In the genomic region with DNA sequence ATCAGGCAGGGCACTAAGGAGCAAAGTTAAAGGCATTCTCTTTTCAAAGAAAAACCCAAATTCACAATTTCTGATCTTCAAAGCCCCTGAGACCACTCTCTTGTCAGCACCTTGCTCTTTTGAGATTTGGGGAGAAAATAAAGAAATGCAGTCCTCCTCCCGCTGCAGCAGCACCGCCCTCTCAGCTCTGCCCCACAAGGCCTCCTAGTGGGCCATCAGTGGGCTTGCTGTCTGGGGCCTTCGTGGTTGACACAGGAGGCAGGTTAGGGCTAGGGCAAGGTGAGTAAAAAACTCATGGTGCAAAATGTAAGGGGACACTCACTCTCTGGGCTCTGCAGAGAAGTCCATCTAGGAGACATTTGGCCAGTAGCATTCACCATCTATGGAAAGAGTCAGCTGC, we compare ENCODE assay signal across 37 cellular contexts.
DNase-seq lines count a peak whose midpoint lies in the region; ATAC-seq, FAIRE-seq and TF ChIP-seq lines count a peak whose summit lies in the region.
"Had no signal": no experiment of that assay in that cellular context is flagged by ENCODE, and none has a peak within 500 bp of the region (broad histone marks: within the 10 kb centered on the region; RNA-seq: fewer than 3 reads in every experiment).

No MANE protein-coding gene starts in this region.

- H3K36me3 Mint-ChIP-seq in H9 (ENCODE audit: insufficient read depth in 1 of 3, low read depth in 3 of 3): no peaks in the 10 kb centered on the region
- H3K36me3 Mint-ChIP-seq in WTC11: no peaks in the 10 kb centered on the region
- no peaks in the 10 kb centered on the region for H3K36me3 Mint-ChIP-seq in endodermal cell (ENCODE audit: low read depth)
- H3K36me3 Mint-ChIP-seq: CD14-positive monocyte; CD4-positive, alpha-beta memory T cell; CD4-positive, CD25-positive, alpha-beta regulatory T cell; CD8-positive, alpha-beta memory T cell; CD8-positive, alpha-beta T cell had no signal

- H2BK120ac ChIP-seq in H9 (ENCODE audit: low read depth, low read length, poor library complexity, severe bottlenecking): no peak overlapping the region

- no peak overlapping the region for H2BK5ac ChIP-seq in H9 (ENCODE audit: insufficient read length, low read length)

- peak; percentile 28; the same call in 2 of the 3 replicates for TF ChIP-seq CTCF in H9 (conservative IDR thresholded peaks at IDR 0.05)
- TF ChIP-seq CTCF in WTC11 (IDR thresholded peaks at IDR 0.05): no peak
- TF ChIP-seq CTCF in K562 (IDR thresholded peaks at IDR 0.05 in 2 of 3, conservative IDR thresholded peaks at IDR 0.05 in 1 of 3; ENCODE audit: insufficient read depth in 2 of 3, low read depth in 1 of 3, low read length in 3 of 3): no peak
- peak; percentile 55 for TF ChIP-seq CTCF in endodermal cell (conservative IDR thresholded peaks at IDR 0.05)
- no peak for TF ChIP-seq CTCF in mucosa of descending colon (IDR thresholded peaks at IDR 0.05)

- no peaks in the 10 kb centered on the region for H4K20me1 ChIP-seq in H9 (ENCODE audit: control insufficient read depth, insufficient read depth, insufficient read length)
- no peaks in the 10 kb centered on the region for H4K20me1 ChIP-seq in K562 (replicated peaks; ENCODE audit: control insufficient read depth, insufficient read depth, low read length)
- H4K20me1 ChIP-seq: BLaER1; BLaER1 treated with 17β-estradiol and CSF1 and Interleukin-3, amounts not matched to agents 10 nM and 100 nM had no signal

- H3K27me3 Mint-ChIP-seq in H9 (ENCODE audit: low read depth): peaks cover 34% of the 10 kb centered on the region
- peaks cover 36% of the 10 kb centered on the region for H3K27me3 Mint-ChIP-seq in WTC11 (ENCODE audit: low read depth)
- peaks cover 73% of the 10 kb centered on the region for H3K27me3 Mint-ChIP-seq in endodermal cell (ENCODE audit: insufficient read depth)

- H3K9me3 ChIP-seq in H9 (ENCODE audit: control insufficient read depth, low read depth, low read length) (no peaks in the 10 kb centered on the region), K562 (replicated peaks; ENCODE audit: control insufficient read depth, insufficient read depth, low read depth, low read length) (no peaks in the 10 kb centered on the region), endodermal cell (ENCODE audit: control insufficient read depth, low read length) (no peaks in the 10 kb centered on the region), mucosa of descending colon (no peaks in the 10 kb centered on the region)
- H3K9me3 ChIP-seq: A549; BE2C; BLaER1; BLaER1 treated with 17β-estradiol and CSF1 and Interleukin-3, amounts not matched to agents 10 nM and 100 nM; Caco-2 had no signal

- no TSS peak for BruUV-seq in K562 (replicated peaks; lab: Mats Ljungman, UMichigan)

- no peak overlapping the region for H3K4ac ChIP-seq in H9 (ENCODE audit: low read depth, low read length)

- no peaks in the 10 kb centered on the region for H3K9me1 ChIP-seq in K562 (ENCODE audit: control insufficient read depth, insufficient read depth, low read length)

- intact Hi-C loops in K562 (cut with micrococcal nuclease): no loop called here
- intact Hi-C loops in mucosa of descending colon (cut with DNase I, micrococcal nuclease): no loop called here

- TF ChIP-seq RAD21 in K562 (CRISPR knock-in tag; conservative IDR thresholded peaks at IDR 0.05 in 1 of 2, IDR thresholded peaks at IDR 0.05 in 1 of 2): no peak

- no peak for TF ChIP-seq POLR2A in K562 (conservative IDR thresholded peaks at IDR 0.05)

- no peak overlapping the region for H2BK12ac ChIP-seq in H9 (ENCODE audit: insufficient read length, low read depth, low read length)

- H3K36me3 ChIP-seq in K562 (ENCODE audit: control insufficient read depth, insufficient read depth, low read length) (no peaks in the 10 kb centered on the region), endodermal cell (ENCODE audit: control insufficient read depth, insufficient read depth, low read length) (no peaks in the 10 kb centered on the region), mucosa of descending colon (ENCODE audit: low read depth) (no peaks in the 10 kb centered on the region)
- H3K36me3 ChIP-seq: BE2C; BLaER1; BLaER1 treated with 17β-estradiol and CSF1 and Interleukin-3, amounts not matched to agents 10 nM and 100 nM had no signal

- no peak overlapping the region for H3K23ac ChIP-seq in H9 (ENCODE audit: insufficient read length, low read depth, low read length)

- POLR2A ChIA-PET in WTC11 (lab: Charles Lee) (no interaction called here), K562 (lab: Yijun Ruan, JAX) (interaction anchor here (0.6 to 0.7 kb wide), 2 partner anchors 10 to 768 kb away, joined by 3 read pairs; no protein-coding TSS in a partner anchor)

- H2BK15ac ChIP-seq in H9 (ENCODE audit: low read depth, low read length): no peak overlapping the region

- no peak overlapping the region; a peak in 1 of 7 replicates for H3K27ac Mint-ChIP-seq in H9
- no peak overlapping the region for H3K27ac Mint-ChIP-seq in WTC11
- no peak overlapping the region for H3K27ac Mint-ChIP-seq in endodermal cell
- H3K27ac Mint-ChIP-seq: B cell; CD14-positive monocyte; CD4-positive, alpha-beta memory T cell; CD4-positive, alpha-beta T cell; CD4-positive, CD25-positive, alpha-beta regulatory T cell; CD8-positive, alpha-beta memory T cell; CD8-positive, alpha-beta T cell had no signal

- no peak for TF ChIP-seq EP300 in K562 (IDR thresholded peaks at IDR 0.05; ENCODE audit: low read length)

- H3T11ph ChIP-seq in H9 (ENCODE audit: low read length): no peak overlapping the region

- no peak overlapping the region for H4K8ac ChIP-seq in H9 (replicated peaks; ENCODE audit: insufficient read length, low read depth, low read length)

- H3K4me3 ChIP-seq in K562 (no peak overlapping the region), endodermal cell (ENCODE audit: low read length) (no peak overlapping the region), mucosa of descending colon (no peak overlapping the region)
- H3K4me3 ChIP-seq: A549; BLaER1; BLaER1 treated with 17β-estradiol and CSF1 and Interleukin-3, amounts not matched to agents 10 nM and 100 nM had no signal

- ATAC-seq in WTC11: peak; percentile 38; the same call in 1 of the 2 replicates
- peak; percentile 61 for ATAC-seq in K562
- ATAC-seq in mucosa of descending colon: no peak
- ATAC-seq: A549; CD8-positive, alpha-beta T cell had no signal

- no peaks in the 10 kb centered on the region for H3K79me1 ChIP-seq in H9 (ENCODE audit: insufficient read depth, low read depth, low read length, poor library complexity, severe bottlenecking)

- CTCF ChIA-PET in WTC11 (lab: Charles Lee) (interaction anchor here (1.2 to 1.6 kb wide), 2 partner anchors 12 to 30 kb away, joined by 3 to 11 read pairs; no protein-coding TSS in a partner anchor), K562 (lab: Yijun Ruan, JAX; ENCODE audit: low intra/inter-chr PET ratio) (no interaction called here)

- H3K9me3 Mint-ChIP-seq in H9: peaks cover 0 to 2% of the 10 kb centered on the region in 2 experiments; a peak in 2 of 5 replicates
- no peaks in the 10 kb centered on the region for H3K9me3 Mint-ChIP-seq in WTC11
- no peaks in the 10 kb centered on the region for H3K9me3 Mint-ChIP-seq in endodermal cell
- H3K9me3 Mint-ChIP-seq: CD4-positive, alpha-beta T cell; CD8-positive, alpha-beta memory T cell; CD8-positive, alpha-beta T cell had no signal

- no peaks in the 10 kb centered on the region for H3K27me3 ChIP-seq in H9 (ENCODE audit: insufficient read depth, low read length)
- peaks cover 3 to 19% of the 10 kb centered on the region in 2 experiments; a peak in 4 of 5 replicates for H3K27me3 ChIP-seq in K562 (ENCODE audit: control insufficient read depth in 2 of 2, insufficient read depth in 2 of 2, low read length in 2 of 2)
- H3K27me3 ChIP-seq in endodermal cell (ENCODE audit: control insufficient read depth, insufficient read depth, low read length, poor library complexity, severe bottlenecking): peaks cover 18% of the 10 kb centered on the region
- H3K27me3 ChIP-seq: BLaER1; BLaER1 treated with 17β-estradiol and CSF1 and Interleukin-3, amounts not matched to agents 10 nM and 100 nM had no signal

- no peak overlapping the region for H3K56ac ChIP-seq in H9 (ENCODE audit: insufficient read length, low read depth, low read length)

- H3K27ac ChIP-seq in H9 (ENCODE audit: insufficient read length, low read depth, low read length) (no peak overlapping the region), K562 (ENCODE audit: extremely low read depth, low read depth, low read length) (no peak overlapping the region), endodermal cell (ENCODE audit: low read depth, low read length) (no peak overlapping the region)
- H3K27ac ChIP-seq: 22Rv1; A549; BLaER1; BLaER1 treated with 17β-estradiol and CSF1 and Interleukin-3, amounts not matched to agents 10 nM and 100 nM; C4-2B had no signal

- H2AK5ac ChIP-seq in H9 (ENCODE audit: insufficient read length, low read length): no peak overlapping the region

- no peak overlapping the region for H2BK20ac ChIP-seq in H9 (ENCODE audit: low read depth, low read length, poor library complexity, severe bottlenecking)

- H3K4me1 Mint-ChIP-seq in H9 (peaks cover 3 to 6% of the 10 kb centered on the region in 2 experiments; a peak in 3 of 4 replicates), WTC11 (peaks cover 3% of the 10 kb centered on the region; the same call in 1 of the 2 replicates), endodermal cell (peaks cover 5% of the 10 kb centered on the region)
- H3K4me1 Mint-ChIP-seq: B cell; CD14-positive monocyte; CD4-positive, alpha-beta memory T cell; CD4-positive, CD25-positive, alpha-beta regulatory T cell; CD8-positive, alpha-beta memory T cell had no signal

- H4K5ac ChIP-seq in H9 (ENCODE audit: insufficient read length, low read depth, low read length): no peak overlapping the region

- H3K23me2 ChIP-seq in H9 (ENCODE audit: insufficient read length, low read depth, low read length, poor library complexity, severe bottlenecking): no peaks in the 10 kb centered on the region

- H3K79me2 ChIP-seq in H9 (ENCODE audit: insufficient read depth, low read length) (no peaks in the 10 kb centered on the region), K562 (ENCODE audit: control insufficient read depth, insufficient read depth, low read length) (no peaks in the 10 kb centered on the region)

- no peak overlapping the region for H3K18ac ChIP-seq in H9 (ENCODE audit: insufficient read length, low read depth, low read length)

- H3K4me2 ChIP-seq in H9 (ENCODE audit: insufficient read depth, insufficient read length, low read length): no peak overlapping the region
- H3K4me2 ChIP-seq in K562 (ENCODE audit: insufficient read depth, low read length): no peak overlapping the region
- H3K4me2 ChIP-seq: A549; BLaER1; BLaER1 treated with 17β-estradiol and CSF1 and Interleukin-3, amounts not matched to agents 10 nM and 100 nM had no signal

- H4K91ac ChIP-seq in H9 (ENCODE audit: insufficient read length, low read depth, low read length): no peak overlapping the region

- H3K9ac ChIP-seq in H9 (ENCODE audit: extremely low read depth, insufficient read length, low read length) (no peak overlapping the region), K562 (ENCODE audit: insufficient read depth in 1 of 2, low read depth in 2 of 2, low read length in 2 of 2) (no peak overlapping the region), endodermal cell (ENCODE audit: extremely low read depth, low read length, poor library complexity, severe bottlenecking) (no peak overlapping the region)
- H3K9ac ChIP-seq: BLaER1; BLaER1 treated with 17β-estradiol and CSF1 and Interleukin-3, amounts not matched to agents 10 nM and 100 nM had no signal

- DNase-seq in H9 (no peak), WTC11 (ENCODE audit: low spot score) (no peak), K562 (ENCODE audit: extremely low read depth in 1 of 4, low spot score in 3 of 4) (no peak), endodermal cell (no peak), foreskin melanocyte (no peak), DMS153 treated with DMSO at 0.1 percent for 48 hours (lab: John Stamatoyannopoulos, UW; ENCODE audit: unreplicated experiment) (no peak), LoVo (ENCODE audit: low spot score) (no peak), mucosa of descending colon (no peak)
- DNase-seq: 8988T; ACHN; AML-193; BE2C; C1 segment of cervical spinal cord; Caco-2; Calu3; CD4-positive, alpha-beta memory T cell; CD4-positive, alpha-beta T cell; CD4-positive, CD25-positive, alpha-beta regulatory T cell; CD8-positive, alpha-beta memory T cell; CD8-positive, alpha-beta T cell; COR-L47; DMS 273 treated with DMSO at 0.1 percent for 48 hours; DMS153; DMS53; DMS79; DMS79 treated with DMSO at 0.1 percent for 48 hours; DND-41; EL had no signal

- H3K4me3 Mint-ChIP-seq in H9 (no peak overlapping the region), WTC11 (no peak overlapping the region), endodermal cell (no peak overlapping the region)
- H3K4me3 Mint-ChIP-seq: B cell; CD14-positive monocyte; CD4-positive, alpha-beta memory T cell; CD4-positive, alpha-beta T cell; CD4-positive, CD25-positive, alpha-beta regulatory T cell; CD8-positive, alpha-beta memory T cell; CD8-positive, alpha-beta T cell had no signal

- no peak for FAIRE-seq in K562 (lab: Jason Lieb, UNC)
- FAIRE-seq: A204.1, A549, D721Med had no signal

- H3K4me1 ChIP-seq in H9 (ENCODE audit: insufficient read depth, low read length): no peaks in the 10 kb centered on the region
- H3K4me1 ChIP-seq in K562 (replicated peaks in 1 of 2; ENCODE audit: control insufficient read depth in 2 of 2, insufficient read depth in 2 of 2, low read length in 2 of 2): no peaks in the 10 kb centered on the region; a peak in 1 of 5 replicates
- no peaks in the 10 kb centered on the region for H3K4me1 ChIP-seq in endodermal cell (ENCODE audit: control insufficient read depth, insufficient read depth, low read length)
- H3K4me1 ChIP-seq in mucosa of descending colon (ENCODE audit: low read depth): no peaks in the 10 kb centered on the region
- H3K4me1 ChIP-seq: A549; BE2C; BLaER1; BLaER1 treated with 17β-estradiol and CSF1 and Interleukin-3, amounts not matched to agents 10 nM and 100 nM; Caco-2 had no signal

- in situ Hi-C loops in K562 (cut with MboI): loop anchor here (25.0 kb wide), 1 partner anchor 841 kb away; no protein-coding TSS in a partner anchor

- H2AFZ ChIP-seq in H9 (ENCODE audit: low read length) (no peak overlapping the region), K562 (ENCODE audit: low read depth, low read length) (no peak overlapping the region)

- no peak overlapping the region for H3K14ac ChIP-seq in H9 (ENCODE audit: insufficient read depth, low read length)

- no CpG with 5 or more reads among the region's 3 CpGs for WGBS in H9 (ENCODE audit: extremely low coverage, insufficient read length, low lambda C conversion rate)
- WGBS in K562 (ENCODE audit: insufficient coverage, low coverage, missing lambda C conversion rate): 10% methylated on average over 3 of the region's 3 CpGs
- 83 to 88% methylated on average over 3 of the region's 3 CpGs for WGBS in endodermal cell (ENCODE audit: insufficient coverage in 1 of 2, insufficient read length in 1 of 2), 2 experiments

Comparison
In these comparisons a context has a peak if more than half of its experiments do, and no peak if none do; other contexts are left out.
1. CTCF ChIP-seq: peak in H9 (single experiment) and endodermal cell (single experiment); none in WTC11 (single experiment), K562 (0 of 3) and mucosa of descending colon (single experiment).